8 cellular contexts compared by ENCODE assay signal in the genomic region with DNA sequence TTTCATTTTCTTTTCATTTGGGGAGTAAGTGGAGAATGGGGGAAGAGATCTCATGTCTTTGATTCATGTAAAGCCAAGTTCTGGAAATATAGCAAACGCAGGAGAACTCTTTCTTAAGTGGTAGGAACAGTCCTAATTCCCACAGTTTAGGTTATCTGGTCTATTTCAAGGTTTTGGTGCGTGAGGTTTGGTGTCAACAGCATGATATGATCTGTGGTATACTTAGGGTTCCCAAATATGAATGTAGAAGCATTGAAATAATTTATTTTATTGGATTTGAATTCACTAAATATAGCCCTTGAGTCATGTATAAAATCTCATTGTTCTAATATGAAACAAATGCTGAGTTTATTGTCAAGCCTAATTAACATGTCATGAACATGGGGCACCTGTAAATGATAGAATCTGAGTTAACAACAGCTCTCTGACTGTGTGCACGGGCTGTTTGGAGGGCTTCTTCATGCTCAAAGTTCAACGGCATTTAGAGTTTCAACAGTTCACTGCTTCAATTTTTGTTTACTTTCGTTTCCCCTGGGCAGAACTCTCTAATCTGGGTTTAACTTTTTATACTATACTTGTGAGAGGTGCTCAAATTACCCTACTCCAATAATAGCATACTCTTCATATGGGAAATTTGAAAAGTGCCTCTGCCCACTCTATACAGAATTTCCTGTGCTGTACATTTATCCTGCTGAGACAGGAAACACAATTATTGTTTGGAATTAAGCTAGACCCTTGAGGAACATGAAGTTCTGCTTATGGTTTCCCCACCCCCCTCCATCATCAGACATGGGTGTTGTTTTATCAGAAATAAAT.
DNase-seq lines count a peak whose midpoint lies in the region; ATAC-seq and TF ChIP-seq lines count a peak whose summit lies in the region.

No MANE protein-coding gene starts in this region.

- WGBS in body of pancreas, 2 donors, result 11% methylated on average over 5 of the region's 5 CpGs
- WGBS in mesenchymal stem cell, result 5% methylated on average over 4 of the region's 5 CpGs

- H2BK5ac ChIP-seq in mesenchymal stem cell (ENCODE audit: low read depth, low read length, poor library complexity, severe bottlenecking), result peak overlapping the region; percentile 36

- peaks cover 49% of the 10 kb centered on the region for H3K4me1 ChIP-seq in A673 (ENCODE audit: insufficient read depth, low read length, poor library complexity, severe bottlenecking)
- H3K4me1 ChIP-seq in body of pancreas, result peaks cover 43% of the 10 kb centered on the region
- H3K4me1 ChIP-seq in mesenchymal stem cell (ENCODE audit: control insufficient read depth, insufficient read depth, low read depth, low read length), result peaks cover 12% of the 10 kb centered on the region

- H3K4me3 ChIP-seq in A673 (ENCODE audit: low read depth, low read length, poor library complexity, severe bottlenecking) (peak overlapping the region; percentile 34), MG63 (peak overlapping the region; percentile 20), body of pancreas (no peak overlapping the region), mesenchymal stem cell (ENCODE audit: insufficient read depth in 1 of 2, low read depth in 1 of 2, low read length in 2 of 2) (peak overlapping the region in 1 of 2 experiments; percentile 72)

- H3K4me2 ChIP-seq in mesenchymal stem cell (ENCODE audit: low read length, poor library complexity, severe bottlenecking), result peak overlapping the region; percentile 20

- no peaks in the 10 kb centered on the region for H3K79me1 ChIP-seq in mesenchymal stem cell (replicated peaks; ENCODE audit: low read length, poor library complexity, severe bottlenecking)

- H3K14ac ChIP-seq in mesenchymal stem cell (ENCODE audit: low read length in 2 of 2), result no peak overlapping the region

- intact Hi-C loops in A673 (cut with micrococcal nuclease; ENCODE audit: unreplicated experiment) (loop anchor here (2.0 to 5.0 kb wide), 6 partner anchors 37 to 251 kb away; no protein-coding TSS in a partner anchor), body of pancreas (cut with DNase I) (no loop called here)

- H2BK120ac ChIP-seq in mesenchymal stem cell (ENCODE audit: low read depth, low read length), result no peak overlapping the region

- H3K27ac ChIP-seq in A673 (ENCODE audit: low read depth, low read length, poor library complexity, severe bottlenecking) (peak overlapping the region; percentile 92), body of pancreas (peak overlapping the region in 3 of 4 donors; percentile 48 to 73 (median 60)), mesenchymal stem cell (ENCODE audit: low read length, poor library complexity, severe bottlenecking) (peak overlapping the region; percentile 99)

- ATAC-seq in GM18511 (IDR thresholded peaks at IDR 0.05; ENCODE audit: unreplicated experiment), result peak; percentile 37
- no peak for ATAC-seq in body of pancreas

- H3K18ac ChIP-seq in mesenchymal stem cell (ENCODE audit: low read depth in 1 of 2, low read length in 2 of 2), result peak overlapping the region; percentile 16 to 19

- no peak for TF ChIP-seq POLR2A in body of pancreas (IDR thresholded peaks at IDR 0.05)

- no peak overlapping the region for H3K23ac ChIP-seq in mesenchymal stem cell (ENCODE audit: low read length in 2 of 2)

- BruUV-seq in A673 (replicated peaks; lab: Mats Ljungman, UMichigan), result TSS peak; percentile 81

- no peak overlapping the region for H4K8ac ChIP-seq in mesenchymal stem cell (ENCODE audit: low read length)

- H2AK5ac ChIP-seq in mesenchymal stem cell (ENCODE audit: low read length, severe bottlenecking), result no peak overlapping the region

- DNase-seq in A673 (ENCODE audit: low spot score) (peak; percentile 98), MG63 (no peak), body of pancreas (peak in 2 of 4 donors; percentile 7 to 13), mesenchymal stem cell (peak; percentile 67), NCI-H774 (lab: John Stamatoyannopoulos, UW) (no peak), cerebellar nuclear complex (lab: John Stamatoyannopoulos, UW) (no peak), NCI-H1092 (lab: John Stamatoyannopoulos, UW) (no peak)

- H3K27me3 ChIP-seq in A673 (replicated peaks; ENCODE audit: insufficient read depth, low read depth, low read length, poor library complexity) (no peaks in the 10 kb centered on the region), MG63 (no peaks in the 10 kb centered on the region), body of pancreas (no peaks in the 10 kb centered on the region), mesenchymal stem cell (ENCODE audit: control insufficient read depth in 1 of 2, insufficient read depth in 1 of 2, low read length in 2 of 2) (no peaks in the 10 kb centered on the region)

- H4K91ac ChIP-seq in mesenchymal stem cell (ENCODE audit: low read length), result no peak overlapping the region

- H3K36me3 ChIP-seq in A673 (ENCODE audit: insufficient read depth, low read length, poor library complexity, severe bottlenecking) (no peaks in the 10 kb centered on the region), MG63 (no peaks in the 10 kb centered on the region), body of pancreas (replicated peaks in 1 of 2; ENCODE audit: insufficient read depth in 1 of 2, low read depth in 2 of 2) (no peaks in the 10 kb centered on the region), mesenchymal stem cell (ENCODE audit: control insufficient read depth in 1 of 2, insufficient read depth in 2 of 2, low read depth in 1 of 2, low read length in 2 of 2) (no peaks in the 10 kb centered on the region)

- POLR2A ChIA-PET in A673 (lab: Charles Lee; ENCODE audit: low non-redundant PET), result interaction anchor here (0.5 kb wide), 1 partner anchor 34 kb away, joined by 10 read pairs; no protein-coding TSS in a partner anchor

- no peak overlapping the region for H3K4ac ChIP-seq in mesenchymal stem cell (ENCODE audit: low read depth in 1 of 2, low read length in 2 of 2)

- H3K9me3 ChIP-seq in A673 (ENCODE audit: low read depth, low read length, poor library complexity, severe bottlenecking) (no peaks in the 10 kb centered on the region), MG63 (no peaks in the 10 kb centered on the region), body of pancreas (no peaks in the 10 kb centered on the region), mesenchymal stem cell (ENCODE audit: control insufficient read depth, low read length) (no peaks in the 10 kb centered on the region)

- H2AFZ ChIP-seq in mesenchymal stem cell (ENCODE audit: low read depth, low read length), result no peak overlapping the region

- no peak overlapping the region for H2BK12ac ChIP-seq in mesenchymal stem cell (ENCODE audit: low read length in 2 of 2)

- no peak for TF ChIP-seq CTCF in A673 (conservative IDR thresholded peaks at IDR 0.05; ENCODE audit: low read depth, low read length)
- TF ChIP-seq CTCF in body of pancreas (IDR thresholded peaks at IDR 0.05), result no peak

- H2BK15ac ChIP-seq in mesenchymal stem cell (ENCODE audit: low read depth, poor library complexity, severe bottlenecking), result no peak overlapping the region

- CTCF ChIA-PET in A673 (lab: Charles Lee), result no interaction called here

- peak overlapping the region; percentile 95 for H3K9ac ChIP-seq in mesenchymal stem cell (ENCODE audit: low read length)

Comparison
In these comparisons a context has a peak if more than half of its experiments do, and no peak if none do; other contexts are left out.
1. DNase-seq: peak in A673 (single experiment) and mesenchymal stem cell (single experiment); none in MG63 (single experiment), NCI-H774 (single experiment), cerebellar nuclear complex (0 of 2) and NCI-H1092 (single experiment).
2. H3K4me3 ChIP-seq: peak in A673 (single experiment) and MG63 (single experiment); none in body of pancreas (0 of 2).
3. Peak in every context shown above with its lines, with median percentiles within 50 percentile points of each other: H3K27ac ChIP-seq.